In genomic region chr2:146413086-146413610, GRCh38 we compare ENCODE assay signal across 16 cellular contexts.
DNase-seq lines count a peak whose midpoint lies in the region; ATAC-seq, FAIRE-seq and TF ChIP-seq lines count a peak whose summit lies in the region.
"Had no signal": no experiment of that assay in that cellular context is flagged by ENCODE, and none has a peak within 500 bp of the region (broad histone marks: within the 10 kb centered on the region; RNA-seq: fewer than 3 reads in every experiment).

No MANE protein-coding gene starts in this region.

- H3K9me1 ChIP-seq in K562 (ENCODE audit: control insufficient read depth, insufficient read depth, low read length), result no peaks in the 10 kb centered on the region

- H3K27me3 ChIP-seq in HepG2 (ENCODE audit: control insufficient read depth in 1 of 2, insufficient read depth in 2 of 2, low read length in 2 of 2) (no peaks in the 10 kb centered on the region), right lobe of liver (no peaks in the 10 kb centered on the region), K562 (ENCODE audit: control insufficient read depth in 2 of 2, insufficient read depth in 2 of 2, low read length in 2 of 2) (no peaks in the 10 kb centered on the region)
- H3K27me3 ChIP-seq: BLaER1 had no signal

- H3K4me1 Mint-ChIP-seq in neural crest cell, result no peaks in the 10 kb centered on the region
- H3K4me1 Mint-ChIP-seq: CD8-positive, alpha-beta memory T cell had no signal

- TF ChIP-seq CTCF in HepG2 (CRISPR knock-in tag; IDR thresholded peaks at IDR 0.05) (no peak), right lobe of liver (IDR thresholded peaks at IDR 0.05) (no peak), K562 (IDR thresholded peaks at IDR 0.05 in 2 of 3, conservative IDR thresholded peaks at IDR 0.05 in 1 of 3; ENCODE audit: insufficient read depth in 2 of 3, low read depth in 1 of 3, low read length in 3 of 3) (no peak), neural crest cell (conservative IDR thresholded peaks at IDR 0.05) (no peak)

- no peak overlapping the region for H2AFZ ChIP-seq in HepG2 (ENCODE audit: low read length)
- peak overlapping the region; percentile 66; the same call in 1 of the 2 replicates for H2AFZ ChIP-seq in K562 (ENCODE audit: low read depth, low read length)
- H2AFZ ChIP-seq: GM23248 had no signal

- no peaks in the 10 kb centered on the region for H3K36me3 Mint-ChIP-seq in neural crest cell (ENCODE audit: low read depth)
- H3K36me3 Mint-ChIP-seq: CD8-positive, alpha-beta memory T cell had no signal

- DNase-seq in HepG2 (ENCODE audit: low spot score) (no peak), right lobe of liver (no peak), K562 (ENCODE audit: extremely low read depth in 1 of 4, low spot score in 3 of 4) (no peak), neural crest cell (ENCODE audit: low read depth, low spot score) (no peak)
- DNase-seq in activated CD4-positive, alpha-beta T cell treated with anti-CD3 and anti-CD28 coated beads for 4 hours, result no peak
- DNase-seq: 8988T; AML-193; CD8-positive, alpha-beta memory T cell; DND-41; GM23248 had no signal

- intact Hi-C loops in HepG2 (cut with micrococcal nuclease; ENCODE audit: unreplicated experiment) (no loop called here), right lobe of liver (cut with DNase I) (no loop called here), K562 (cut with micrococcal nuclease) (no loop called here)

- no peak; the same call in 2 of the 3 replicates for ATAC-seq in HepG2
- no peak for ATAC-seq in right lobe of liver
- no peak for ATAC-seq in K562
- ATAC-seq in GM21526 (IDR thresholded peaks at IDR 0.05; ENCODE audit: low FRiP score, unreplicated experiment), result no peak
- ATAC-seq in GM18519 (IDR thresholded peaks at IDR 0.05; ENCODE audit: low FRiP score, unreplicated experiment), result no peak

- H3K27me3 Mint-ChIP-seq in neural crest cell (ENCODE audit: low read depth), result no peaks in the 10 kb centered on the region
- H3K27me3 Mint-ChIP-seq: CD8-positive, alpha-beta memory T cell had no signal

- H3K36me3 ChIP-seq in HepG2 (replicated peaks in 1 of 2; ENCODE audit: control insufficient read depth in 1 of 2, insufficient read depth in 2 of 2, low read length in 2 of 2) (no peaks in the 10 kb centered on the region), right lobe of liver (no peaks in the 10 kb centered on the region), K562 (ENCODE audit: control insufficient read depth, insufficient read depth, low read length) (no peaks in the 10 kb centered on the region)
- H3K36me3 ChIP-seq: BLaER1 had no signal

- peak overlapping the region; percentile 71 for H3K27ac Mint-ChIP-seq in neural crest cell (ENCODE audit: unreplicated experiment)
- H3K27ac Mint-ChIP-seq: CD8-positive, alpha-beta memory T cell; H9 had no signal

- H3K4me3 ChIP-seq in HepG2 (replicated peaks in 1 of 3; ENCODE audit: insufficient read depth in 1 of 3, low read depth in 2 of 3, low read length in 3 of 3) (no peak overlapping the region), right lobe of liver (no peak overlapping the region), K562 (no peak overlapping the region)
- H3K4me3 ChIP-seq: BLaER1, GM23248 had no signal

- no peak overlapping the region for H3K4me3 Mint-ChIP-seq in neural crest cell
- H3K4me3 Mint-ChIP-seq: CD8-positive, alpha-beta memory T cell; H9 had no signal

- CTCF ChIA-PET in HepG2 (lab: Yijun Ruan, JAX; ENCODE audit: low intra/inter-chr PET ratio, low total read pairs), result no interaction called here
- CTCF ChIA-PET in K562 (lab: Yijun Ruan, JAX; ENCODE audit: low intra/inter-chr PET ratio), result no interaction called here

- H3K79me2 ChIP-seq in HepG2 (ENCODE audit: insufficient read depth, low read length) (no peaks in the 10 kb centered on the region), K562 (ENCODE audit: control insufficient read depth, insufficient read depth, low read length) (no peaks in the 10 kb centered on the region)

- H3K4me1 ChIP-seq in HepG2 (ENCODE audit: insufficient read depth, low read length) (0 out of 2 replicates have a peak, but pooled peaks cover 3% of the 10 kb centered on the region), right lobe of liver (no peaks in the 10 kb centered on the region), K562 (replicated peaks in 1 of 2; ENCODE audit: control insufficient read depth in 2 of 2, insufficient read depth in 2 of 2, low read length in 2 of 2) (no peaks in the 10 kb centered on the region)
- H3K4me1 ChIP-seq: BLaER1, Caco-2 had no signal

- H3K9me3 ChIP-seq in HepG2 (ENCODE audit: low read length), result no peaks in the 10 kb centered on the region
- H3K9me3 ChIP-seq in right lobe of liver, result no peaks in the 10 kb centered on the region
- H3K9me3 ChIP-seq in K562 (replicated peaks; ENCODE audit: control insufficient read depth, insufficient read depth, low read depth, low read length), result no peaks in the 10 kb centered on the region
- H3K9me3 ChIP-seq: BLaER1, Caco-2 had no signal

- no peak overlapping the region for H3K9ac ChIP-seq in HepG2 (ENCODE audit: insufficient read depth, low read depth, low read length)
- no peak overlapping the region for H3K9ac ChIP-seq in K562 (ENCODE audit: insufficient read depth in 1 of 2, low read depth in 2 of 2, low read length in 2 of 2)
- H3K9ac ChIP-seq: BLaER1, GM23248 had no signal

- no peak overlapping the region for H3K4me2 ChIP-seq in HepG2 (ENCODE audit: low read depth, low read length)
- H3K4me2 ChIP-seq in K562 (ENCODE audit: insufficient read depth, low read length), result peak overlapping the region; percentile 41
- H3K4me2 ChIP-seq: BLaER1 had no signal

- BruUV-seq in HepG2 (replicated peaks; lab: Mats Ljungman, UMichigan) (no TSS peak), K562 (replicated peaks; lab: Mats Ljungman, UMichigan) (no TSS peak)

- in situ Hi-C loops in HepG2 (cut with HindIII; ENCODE audit: extremely low pct_ligation_motif_present, low pct_unique_long_range_greater_than_20kb), result no loop called here
- in situ Hi-C loops in K562 (cut with MboI), result no loop called here

- TF ChIP-seq POLR2A in HepG2 (IDR thresholded peaks at IDR 0.05; ENCODE audit: insufficient read depth in 1 of 2, low read depth in 2 of 2, low read length in 2 of 2), result no peak
- no peak for TF ChIP-seq POLR2A in right lobe of liver (IDR thresholded peaks at IDR 0.05)
- no peak for TF ChIP-seq POLR2A in K562 (conservative IDR thresholded peaks at IDR 0.05)

- 73% methylated on average over 22 of the region's 22 CpGs for WGBS in HepG2 (ENCODE audit: low lambda C conversion rate)
- 81% methylated on average over 13 of the region's 22 CpGs for WGBS in right lobe of liver (ENCODE audit: insufficient coverage, low coverage, low lambda C conversion rate, missing lambda C conversion rate)
- 14% methylated on average over 19 of the region's 22 CpGs for WGBS in K562 (ENCODE audit: insufficient coverage, low coverage, missing lambda C conversion rate)

- POLR2A ChIA-PET in HepG2 (lab: Yijun Ruan, JAX), result no interaction called here
- POLR2A ChIA-PET in K562 (lab: Yijun Ruan, JAX), result no interaction called here

- FAIRE-seq in HepG2 (lab: Jason Lieb, UNC), result no peak
- FAIRE-seq in K562 (lab: Jason Lieb, UNC), result no peak
- FAIRE-seq: HTR-8/SVneo had no signal

- H3K27ac ChIP-seq in HepG2 (ENCODE audit: extremely low read length, insufficient read depth, low read length), result no peak overlapping the region
- no peak overlapping the region for H3K27ac ChIP-seq in right lobe of liver
- no peak overlapping the region for H3K27ac ChIP-seq in K562 (ENCODE audit: extremely low read depth, low read depth, low read length)
- H3K27ac ChIP-seq: BLaER1, GM23248 had no signal

- TF ChIP-seq RAD21 in HepG2 (CRISPR knock-in tag; IDR thresholded peaks at IDR 0.05) (no peak), K562 (CRISPR knock-in tag; conservative IDR thresholded peaks at IDR 0.05 in 1 of 2, IDR thresholded peaks at IDR 0.05 in 1 of 2) (no peak)

- TF ChIP-seq EP300 in HepG2 (IDR thresholded peaks at IDR 0.05; ENCODE audit: low read depth in 2 of 2, low read length in 2 of 2) (no peak), HepG2 (CRISPR knock-in tag; IDR thresholded peaks at IDR 0.05; ENCODE audit: borderline replicate concordance) (no peak), K562 (IDR thresholded peaks at IDR 0.05; ENCODE audit: low read length) (no peak)

- H4K20me1 ChIP-seq in HepG2 (ENCODE audit: insufficient read depth, low read length), result no peaks in the 10 kb centered on the region
- no peaks in the 10 kb centered on the region for H4K20me1 ChIP-seq in K562 (replicated peaks; ENCODE audit: control insufficient read depth, insufficient read depth, low read length)
- H4K20me1 ChIP-seq: BLaER1 had no signal

- H3K9me3 Mint-ChIP-seq in neural crest cell, result no peaks in the 10 kb centered on the region

TF ChIP-seq in HepG2, 621 proteins besides CTCF, POLR2A, EP300 and RAD21:
- TF ChIP-seq IRF1 (CRISPR knock-in tag; IDR thresholded peaks at IDR 0.05; ENCODE audit: low read depth), result no peak
- 0 out of 2 replicates have a peak, but pooled peaks have one; percentile 13 for TF ChIP-seq ZNF619 (CRISPR knock-in tag; IDR thresholded peaks at IDR 0.05)

TF ChIP-seq in K562, 482 proteins besides CTCF, POLR2A, EP300 and RAD21:
- TF ChIP-seq TFAP4 (CRISPR knock-in tag; IDR thresholded peaks at IDR 0.05; ENCODE audit: borderline replicate concordance), result 0 out of 2 replicates have a peak, but pooled peaks have one; percentile 6
- 0 out of 2 replicates have a peak, but pooled peaks have one; percentile 35 for TF ChIP-seq ZNF695 (CRISPR knock-in tag; IDR thresholded peaks at IDR 0.05)
- TF ChIP-seq ZNF274 (IDR thresholded peaks at IDR 0.05; ENCODE audit: borderline replicate concordance, low read depth, low read length), result no peak

Comparison
In these comparisons a context has a peak if more than half of its experiments do, and no peak if none do; other contexts are left out.
1. Of the 241 proteins assayed by ChIP-seq in both HepG2 and K562: peak only in HepG2: none; only in K562: TFAP4; in both: none; in neither: 240.